15 cellular contexts compared by ENCODE assay signal in the genomic region with DNA sequence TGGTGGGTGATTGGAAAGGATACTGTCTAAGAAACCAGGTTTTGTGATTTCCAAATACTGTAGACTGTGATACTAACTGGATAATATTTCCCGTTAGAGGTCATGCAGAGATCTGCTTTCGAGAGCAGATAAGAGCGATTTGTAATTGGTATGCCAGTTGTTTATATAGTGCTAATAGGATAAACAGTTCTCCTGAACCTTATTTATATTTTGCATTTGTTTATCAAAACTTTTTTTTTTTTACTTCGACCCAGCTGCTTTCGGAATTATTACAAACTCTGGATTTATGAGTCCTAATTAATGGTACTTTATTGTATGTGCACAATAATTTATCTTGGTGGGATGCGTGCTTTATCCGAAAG.
DNase-seq lines count a peak whose midpoint lies in the region; ATAC-seq and TF ChIP-seq lines count a peak whose summit lies in the region.
"Had no signal": no experiment of that assay in that cellular context is flagged by ENCODE, and none has a peak within 500 bp of the region (broad histone marks: within the 10 kb centered on the region; RNA-seq: fewer than 3 reads in every experiment).

No MANE protein-coding gene starts in this region.

- no peaks in the 10 kb centered on the region for H3K27me3 Mint-ChIP-seq in progenitor cell of endocrine pancreas

- CTCF ChIA-PET in A673 (lab: Charles Lee) (interaction anchor here (0.8 kb wide), 1 partner anchor 87 kb away, joined by 3 read pairs; no protein-coding TSS in a partner anchor), PC-9 (lab: Charles Lee) (no interaction called here)

- TF ChIP-seq CTCF in A673 (conservative IDR thresholded peaks at IDR 0.05; ENCODE audit: low read depth, low read length) (no peak), PC-9 (conservative IDR thresholded peaks at IDR 0.05) (no peak), fibroblast of villous mesenchyme (IDR thresholded peaks at IDR 0.05; ENCODE audit: insufficient read depth, low read depth, low read length) (no peak), progenitor cell of endocrine pancreas (IDR thresholded peaks at IDR 0.05; ENCODE audit: unreplicated experiment) (no peak), gastrocnemius medialis (IDR thresholded peaks at IDR 0.05 in 4 of 5, conservative IDR thresholded peaks at IDR 0.05 in 1 of 5) (no peak)

- H3K27ac Mint-ChIP-seq in progenitor cell of endocrine pancreas, result peak overlapping the region; percentile 40
- H3K27ac Mint-ChIP-seq: activated CD4-positive, alpha-beta memory T cell treated with anti-CD3 and anti-CD28 coated beads, Interleukin-2, amount 10 ng/mL, durations not matched to agents 7 days and 5 days had no signal

- no peaks in the 10 kb centered on the region for H3K9me3 Mint-ChIP-seq in progenitor cell of endocrine pancreas (ENCODE audit: low read depth)
- H3K9me3 Mint-ChIP-seq: activated CD4-positive, alpha-beta memory T cell treated with anti-CD3 and anti-CD28 coated beads, Interleukin-2, amount 10 ng/mL, durations not matched to agents 7 days and 5 days; stimulated activated naive CD8-positive, alpha-beta T cell treated with anti-CD3 and anti-CD28 coated beads, Interleukin-15, amount 100 ng/mL, for 72 hours had no signal

- no peaks in the 10 kb centered on the region for H3K36me3 ChIP-seq in A673 (ENCODE audit: insufficient read depth, low read length, poor library complexity, severe bottlenecking)
- H3K36me3 ChIP-seq in PC-9 (ENCODE audit: low read depth), result no peaks in the 10 kb centered on the region
- H3K36me3 ChIP-seq in gastrocnemius medialis, result no peaks in the 10 kb centered on the region

- peaks cover 44% of the 10 kb centered on the region for H3F3A ChIP-seq in PC-9 (ENCODE audit: insufficient read depth, low read depth)

- no peak for ATAC-seq in gastrocnemius medialis
- ATAC-seq in GM18502 (IDR thresholded peaks at IDR 0.05; ENCODE audit: poor library complexity, unreplicated experiment), result no peak
- ATAC-seq: K562; stimulated activated naive CD8-positive, alpha-beta T cell treated with anti-CD3 and anti-CD28 coated beads, Interleukin-15, amount 100 ng/mL, for 72 hours had no signal

- peak overlapping the region; percentile 71 for H3K27ac ChIP-seq in A673 (ENCODE audit: low read depth, low read length, poor library complexity, severe bottlenecking)
- no peak overlapping the region for H3K27ac ChIP-seq in PC-9
- no peak overlapping the region for H3K27ac ChIP-seq in gastrocnemius medialis
- H3K27ac ChIP-seq: SK-N-MC had no signal

- DNase-seq in A673 (ENCODE audit: low spot score), result no peak
- no peak for DNase-seq in PC-9
- DNase-seq in fibroblast of villous mesenchyme (ENCODE audit: low read depth), result peak; percentile 73
- DNase-seq in progenitor cell of endocrine pancreas (ENCODE audit: low spot score, unreplicated experiment), result no peak
- no peak for DNase-seq in gastrocnemius medialis
- DNase-seq in OCI-M2 (lab: John Stamatoyannopoulos, UW; ENCODE audit: unreplicated experiment), result no peak
- no peak for DNase-seq in activated CD4-positive, alpha-beta T cell treated with anti-CD3 and anti-CD28 coated beads, Interleukin-2, amount 50 U/mL, for 1 hour
- DNase-seq: activated CD4-positive, alpha-beta memory T cell treated with anti-CD3 and anti-CD28 coated beads, Interleukin-2, amount 10 ng/mL, durations not matched to agents 7 days and 5 days; DMS153; kidney glomerular epithelial cell; NCI-H226; stimulated activated naive CD8-positive, alpha-beta T cell treated with anti-CD3 and anti-CD28 coated beads, Interleukin-15, amount 100 ng/mL, for 72 hours had no signal

- H3K4me2 ChIP-seq in PC-9, result peak overlapping the region; percentile 44

- H3K27me3 ChIP-seq in A673 (replicated peaks; ENCODE audit: insufficient read depth, low read depth, low read length, poor library complexity) (no peaks in the 10 kb centered on the region), PC-9 (ENCODE audit: insufficient read depth, low read depth) (no peaks in the 10 kb centered on the region), gastrocnemius medialis (no peaks in the 10 kb centered on the region)

- POLR2A ChIA-PET in A673 (lab: Charles Lee; ENCODE audit: low non-redundant PET) (no interaction called here), PC-9 (lab: Charles Lee; ENCODE audit: unreplicated experiment) (no interaction called here)

- no peaks in the 10 kb centered on the region for H4K20me1 ChIP-seq in PC-9 (ENCODE audit: insufficient read depth)

- H3K4me1 ChIP-seq in A673 (ENCODE audit: insufficient read depth, low read length, poor library complexity, severe bottlenecking), result peaks cover 75% of the 10 kb centered on the region
- H3K4me1 ChIP-seq in PC-9 (replicated peaks; ENCODE audit: insufficient read depth), result peaks cover 82% of the 10 kb centered on the region
- H3K4me1 ChIP-seq in gastrocnemius medialis, result peaks cover 13 to 17% of the 10 kb centered on the region in 2 donors

- no peaks in the 10 kb centered on the region for H3K9me2 ChIP-seq in PC-9 (ENCODE audit: insufficient read depth)

- no peak overlapping the region for H3K4me3 Mint-ChIP-seq in progenitor cell of endocrine pancreas (ENCODE audit: low read depth)
- H3K4me3 Mint-ChIP-seq: activated CD4-positive, alpha-beta memory T cell treated with anti-CD3 and anti-CD28 coated beads, Interleukin-2, amount 10 ng/mL, durations not matched to agents 7 days and 5 days; stimulated activated naive CD8-positive, alpha-beta T cell treated with anti-CD3 and anti-CD28 coated beads, Interleukin-15, amount 100 ng/mL, for 72 hours had no signal

- no peak overlapping the region for H2AFZ ChIP-seq in PC-9

- in situ Hi-C loops in gastrocnemius medialis (cut with MboI; ENCODE audit: low sequenced_read_pairs in 4 of 4), result no loop called here

- peaks cover 54% of the 10 kb centered on the region for H3K4me1 Mint-ChIP-seq in progenitor cell of endocrine pancreas (ENCODE audit: low read depth)

- H3K4me3 ChIP-seq in A673 (ENCODE audit: low read depth, low read length, poor library complexity, severe bottlenecking) (no peak overlapping the region), PC-9 (no peak overlapping the region), fibroblast of villous mesenchyme (ENCODE audit: low read depth, low read length) (no peak overlapping the region), gastrocnemius medialis (no peak overlapping the region)
- H3K4me3 ChIP-seq: K562, SK-N-MC had no signal

- BruUV-seq in A673 (replicated peaks; lab: Mats Ljungman, UMichigan) (no TSS peak), PC-9 (replicated peaks; lab: Mats Ljungman, UMichigan) (no TSS peak)

- intact Hi-C loops in A673 (cut with micrococcal nuclease; ENCODE audit: unreplicated experiment) (no loop called here), PC-9 (cut with micrococcal nuclease; ENCODE audit: unreplicated experiment) (no loop called here), gastrocnemius medialis (cut with DNase I; ENCODE audit: low total_unique reads) (no loop called here)

- H3K36me3 Mint-ChIP-seq in progenitor cell of endocrine pancreas (ENCODE audit: insufficient read depth), result peaks cover 2% of the 10 kb centered on the region

- H3K9me3 ChIP-seq in A673 (ENCODE audit: low read depth, low read length, poor library complexity, severe bottlenecking) (no peaks in the 10 kb centered on the region), PC-9 (ENCODE audit: insufficient read depth, low read depth) (no peaks in the 10 kb centered on the region), gastrocnemius medialis (no peaks in the 10 kb centered on the region)

- TF ChIP-seq POLR2A in gastrocnemius medialis (IDR thresholded peaks at IDR 0.05), result no peak

- peaks cover 24% of the 10 kb centered on the region; the same call in 1 of the 2 replicates for H3K79me2 ChIP-seq in PC-9 (ENCODE audit: low read depth)
